ENCODE assay signal across 29 cellular contexts in genomic region chr11:61863548-61864081, GRCh38. TPM values are rescaled to one million over a fixed set of nuclear protein-coding genes. Genes with fewer than 3 reads are reported as not detected.
"Had no signal": no experiment of that assay in that cellular context is flagged by ENCODE, and none has a peak within 500 bp of the region (broad histone marks: within the 10 kb centered on the region; RNA-seq: fewer than 3 reads in every experiment).

No MANE protein-coding gene starts in this region.

- H3K4me1 Mint-ChIP-seq: immature natural killer cell; natural killer cell; stimulated activated effector memory CD8-positive, alpha-beta T cell treated with anti-CD3 and anti-CD28 coated beads, Interleukin-12 subunit alpha, Interleukin-12 subunit beta, amount 100 ng/mL, for 72 hours had no signal

- ATAC-seq: left colon; lower lobe of right lung; natural killer cell; stimulated activated effector memory CD8-positive, alpha-beta T cell treated with anti-CD3 and anti-CD28 coated beads, Interleukin-12 subunit alpha, Interleukin-12 subunit beta, amount 100 ng/mL, for 72 hours; stimulated activated naive CD8-positive, alpha-beta T cell treated with anti-CD3 and anti-CD28 coated beads, Interleukin-15, Interleukin-2, amounts not matched to agents 100 U/mL and 50 U/mL, for 24 hours had no signal

- H2AFZ ChIP-seq: parathyroid adenoma had no signal

- H3K9ac ChIP-seq: parathyroid adenoma had no signal

- H3K79me2 ChIP-seq: parathyroid adenoma had no signal

- H3K27ac ChIP-seq: colonic mucosa, esophagus squamous epithelium, left ventricle myocardium inferior, lower lobe of right lung, neutrophil, parathyroid adenoma, sigmoid colon, testis, tibial artery, upper lobe of left lung had no signal

- H3K9me3 Mint-ChIP-seq: dendritic cell treated with granulocyte-macrophage colony-stimulating factor and Interleukin-4, amounts not matched to agents 40 ng/mL and 50 ng/mL, for 4 days; immature natural killer cell; natural killer cell; stimulated activated effector memory CD8-positive, alpha-beta T cell treated with anti-CD3 and anti-CD28 coated beads, Interleukin-12 subunit alpha, Interleukin-12 subunit beta, amount 100 ng/mL, for 72 hours had no signal

- H3K4me1 ChIP-seq: colonic mucosa, lower lobe of right lung, parathyroid adenoma, upper lobe of left lung had no signal

- H3K4me3 Mint-ChIP-seq: dendritic cell treated with granulocyte-macrophage colony-stimulating factor and Interleukin-4, amounts not matched to agents 40 ng/mL and 50 ng/mL, for 4 days; immature natural killer cell; natural killer cell; stimulated activated effector memory CD8-positive, alpha-beta T cell treated with anti-CD3 and anti-CD28 coated beads, Interleukin-12 subunit alpha, Interleukin-12 subunit beta, amount 100 ng/mL, for 72 hours had no signal

- H3K36me3 ChIP-seq: colonic mucosa, neutrophil had no signal

- H3K4me3 ChIP-seq: colonic mucosa, esophagus squamous epithelium, left ventricle myocardium inferior, lower lobe of right lung, sigmoid colon, testis, tibial artery, upper lobe of left lung had no signal

- DNase-seq: colonic mucosa; effector CD8-positive, alpha-beta T cell; esophagus squamous epithelium; foreskin melanocyte; glutamatergic neuron; hypothalamus; immature natural killer cell; islet precursor cell; kidney glomerular epithelial cell; left colon; left ventricle myocardium inferior; lower lobe of right lung; natural killer cell; sigmoid colon; stimulated activated CD4-positive, alpha-beta T cell treated with anti-CD3 and anti-CD28 coated beads, Interleukin-2, amount 100 ng/mL, for 24 hours; stimulated activated CD4-positive, alpha-beta T cell treated with anti-CD3 and anti-CD28 coated beads, Interleukin-4, amount 100 ng/mL, for 24 hours; stimulated activated naive CD8-positive, alpha-beta T cell treated with anti-CD3 and anti-CD28 coated beads, Interleukin-15, Interleukin-2, amounts not matched to agents 100 U/mL and 50 U/mL, for 24 hours; substantia nigra; testis; tibial artery; upper lobe of left lung had no signal

- H3K36me3 Mint-ChIP-seq: natural killer cell had no signal

- H3K27me3 ChIP-seq: colonic mucosa, esophagus squamous epithelium, neutrophil, sigmoid colon, testis, tibial artery, upper lobe of left lung had no signal

- H3K27ac Mint-ChIP-seq: dendritic cell treated with granulocyte-macrophage colony-stimulating factor and Interleukin-4, amounts not matched to agents 40 ng/mL and 50 ng/mL, for 4 days; immature natural killer cell; natural killer cell; progenitor cell of endocrine pancreas; stimulated activated effector memory CD8-positive, alpha-beta T cell treated with anti-CD3 and anti-CD28 coated beads, Interleukin-12 subunit alpha, Interleukin-12 subunit beta, amount 100 ng/mL, for 72 hours had no signal

- H3K9me3 ChIP-seq: colonic mucosa, esophagus squamous epithelium, left ventricle myocardium inferior, lower lobe of right lung, neutrophil, sigmoid colon, testis, tibial artery, upper lobe of left lung had no signal

- H3K27me3 Mint-ChIP-seq: dendritic cell treated with granulocyte-macrophage colony-stimulating factor and Interleukin-4, amounts not matched to agents 40 ng/mL and 50 ng/mL, for 4 days; progenitor cell of endocrine pancreas had no signal

- FAIRE-seq: endothelial cell of umbilical vein, urothelium cell line had no signal

RNA-seq across cellular contexts. Expression of gene RAB3IL1, which starts 53.8 kb away (rescaled TPM):
- total RNA-seq: mononuclear cell, natural killer cell had no signal
- polyA plus RNA-seq: immature natural killer cell had no signal
